Comparison of ENCODE assay signal across 13 cellular contexts in genomic region chr12:120692524-120693033, GRCh38. TPM values are rescaled to one million over a fixed set of nuclear protein-coding genes. Genes with fewer than 3 reads are reported as not detected.
DNase-seq lines count a peak whose midpoint lies in the region; ATAC-seq, FAIRE-seq and TF ChIP-seq lines count a peak whose summit lies in the region.
"Had no signal": no experiment of that assay in that cellular context is flagged by ENCODE, and none has a peak within 500 bp of the region (broad histone marks: within the 10 kb centered on the region; RNA-seq: fewer than 3 reads in every experiment).

No MANE protein-coding gene starts in this region.

- no peak for TF ChIP-seq POLR2A in testis (IDR thresholded peaks at IDR 0.05)

- H3K36me3 Mint-ChIP-seq in WTC11, result peaks cover 36% of the 10 kb centered on the region

- peak overlapping the region; percentile 95 for H3K27ac Mint-ChIP-seq in WTC11

- no peak for TF ChIP-seq CTCF in heart right ventricle (IDR thresholded peaks at IDR 0.05)
- no peak for TF ChIP-seq CTCF in WTC11 (IDR thresholded peaks at IDR 0.05)
- no peak for TF ChIP-seq CTCF in testis (IDR thresholded peaks at IDR 0.05)

- H3K27me3 ChIP-seq in heart right ventricle (no peaks in the 10 kb centered on the region), subcutaneous abdominal adipose tissue (ENCODE audit: control insufficient read depth in 5 of 5, insufficient read depth in 4 of 5, low read length in 5 of 5) (no peaks in the 10 kb centered on the region), testis (no peaks in the 10 kb centered on the region)

- WGBS in heart right ventricle, 2 donors, result 79 to 83% methylated on average over 11 of the region's 11 CpGs
- 84% methylated on average over 11 of the region's 11 CpGs for WGBS in testis, 2 donors

- CTCF ChIA-PET in WTC11 (lab: Charles Lee), result interaction anchor here (0.7 to 1.3 kb wide), 4 partner anchors 43 to 109 kb away, joined by 3 to 7 read pairs (median 3); no protein-coding TSS in a partner anchor

- H3K27ac ChIP-seq in heart right ventricle (peak overlapping the region in 7 of 10 donors; percentile 3 to 90 (median 35)), subcutaneous abdominal adipose tissue (ENCODE audit: low read depth, low read length) (peak overlapping the region; percentile 14), testis (no peak overlapping the region)

- H3K4me3 ChIP-seq in heart right ventricle (no peak overlapping the region), subcutaneous abdominal adipose tissue (ENCODE audit: low read depth in 1 of 5, low read length in 5 of 5) (no peak overlapping the region), testis (no peak overlapping the region)

- DNase-seq in heart right ventricle (no peak), left ventricle myocardium superior (no peak), WTC11 (ENCODE audit: low spot score) (no peak), testis (no peak), HuH-7.5 (ENCODE audit: low spot score) (no peak)
- DNase-seq: activated CD4-positive, alpha-beta T cell treated with anti-CD3 and anti-CD28 coated beads, Interleukin-2, amount 50 U/mL, for 4 hours; NCI-H1092; NCI-H526 treated with DMSO at 0.1 percent for 48 hours; small intestine had no signal

- POLR2A ChIA-PET in WTC11 (lab: Charles Lee), result no interaction called here

- H3K9me3 ChIP-seq in heart right ventricle (no peaks in the 10 kb centered on the region), subcutaneous abdominal adipose tissue (ENCODE audit: control insufficient read depth in 5 of 5, low read length in 5 of 5) (no peaks in the 10 kb centered on the region), testis (no peaks in the 10 kb centered on the region)

- H3K36me3 ChIP-seq in heart right ventricle (peaks cover 0 to 50% (median 35%) of the 10 kb centered on the region in 9 donors), subcutaneous abdominal adipose tissue (ENCODE audit: control insufficient read depth in 5 of 5, insufficient read depth in 5 of 5, low read length in 5 of 5) (peaks cover 25 to 43% (median 37%) of the 10 kb centered on the region in 5 donors), testis (ENCODE audit: low read depth, missing control alignments) (no peaks in the 10 kb centered on the region)

- no peak overlapping the region for H3K9ac ChIP-seq in subcutaneous abdominal adipose tissue (ENCODE audit: low read length in 5 of 5)

- no peaks in the 10 kb centered on the region for H3K9me3 Mint-ChIP-seq in WTC11

- ATAC-seq in heart right ventricle (no peak), left ventricle myocardium superior (no peak), WTC11 (no peak), GM19452 (IDR thresholded peaks at IDR 0.05; ENCODE audit: unreplicated experiment) (no peak)

- intact Hi-C loops in heart right ventricle (cut with DNase I) (no loop called here), left ventricle myocardium superior (cut with micrococcal nuclease) (no loop called here), testis (cut with DNase I; ENCODE audit: low total_unique reads) (no loop called here)

- peak overlapping the region; percentile 16 for H3K4me3 Mint-ChIP-seq in WTC11

- peak; percentile 41 for FAIRE-seq in islet of Langerhans (lab: Jason Lieb, UNC)
- FAIRE-seq: GM12892, small intestine had no signal

- H3K4me1 ChIP-seq in heart right ventricle, result peaks cover 11 to 96% (median 74%) of the 10 kb centered on the region in 9 donors
- peaks cover 13 to 71% (median 56%) of the 10 kb centered on the region in 5 donors for H3K4me1 ChIP-seq in subcutaneous abdominal adipose tissue (ENCODE audit: control insufficient read depth in 5 of 5, insufficient read depth in 5 of 5, low read length in 5 of 5)
- peaks cover 23% of the 10 kb centered on the region for H3K4me1 ChIP-seq in testis

- no peaks in the 10 kb centered on the region for H3K27me3 Mint-ChIP-seq in WTC11 (ENCODE audit: low read depth)

- H3K4me1 Mint-ChIP-seq in WTC11, result peaks cover 69% of the 10 kb centered on the region

TF ChIP-seq in WTC11, 78 proteins besides CTCF, POLR2A, EP300 and RAD21 (continues in another document):
- TF ChIP-seq ZNF512 (CRISPR knock-in tag; IDR thresholded peaks at IDR 0.05; ENCODE audit: borderline replicate concordance) (no peak), CDX4 (CRISPR knock-in tag; IDR thresholded peaks at IDR 0.05; ENCODE audit: borderline replicate concordance) (no peak), ERG (CRISPR knock-in tag; IDR thresholded peaks at IDR 0.05) (no peak), IRF2 (CRISPR knock-in tag; IDR thresholded peaks at IDR 0.05; ENCODE audit: borderline replicate concordance, low read depth) (no peak), ZNF138 (CRISPR knock-in tag; conservative IDR thresholded peaks at IDR 0.05) (no peak), HMGA2 (CRISPR knock-in tag; IDR thresholded peaks at IDR 0.05) (no peak), MXD4 (CRISPR knock-in tag; IDR thresholded peaks at IDR 0.05; ENCODE audit: borderline replicate concordance) (no peak), GTF2I (CRISPR knock-in tag; conservative IDR thresholded peaks at IDR 0.05) (no peak), NR3C1 (CRISPR knock-in tag; conservative IDR thresholded peaks at IDR 0.05; ENCODE audit: low read depth) (no peak), SMAD3 (CRISPR knock-in tag; IDR thresholded peaks at IDR 0.05; ENCODE audit: borderline replicate concordance) (no peak), JUN (CRISPR knock-in tag; IDR thresholded peaks at IDR 0.05) (no peak), NFATC4 (CRISPR knock-in tag; IDR thresholded peaks at IDR 0.05) (no peak), ATF2 (CRISPR knock-in tag; IDR thresholded peaks at IDR 0.05; ENCODE audit: borderline replicate concordance, low read depth) (no peak), RELA (CRISPR knock-in tag; IDR thresholded peaks at IDR 0.05; ENCODE audit: borderline replicate concordance) (no peak), ZBTB21 (CRISPR knock-in tag; IDR thresholded peaks at IDR 0.05; ENCODE audit: borderline replicate concordance) (no peak)

RNA-seq across cellular contexts. Expression of gene MLEC, which starts 5.6 kb away (rescaled TPM):
- total RNA-seq in heart right ventricle (100 to 1,000 TPM in 8 of 10 donors, 10 to 100 TPM in 2; 95.1 to 179 (median 118) TPM), left ventricle myocardium superior (130 TPM), WTC11 (2021) (221 to 278 TPM (median 253 TPM) in 3 replicates), testis (100 to 1,000 TPM in 1 of 2 donors, 10 to 100 TPM in 1; 93.2 to 104 TPM)
- polyA plus RNA-seq in heart right ventricle (10 to 100 TPM; 35.3 to 59.2 TPM), testis (ENCODE audit: insufficient read depth, low read depth, low replicate concordance) (130 TPM)

RNA-seq across cellular contexts. Expression of gene UNC119B, which starts 17.7 kb away (rescaled TPM):
- 10 to 100 TPM in 5 of 10 donors, 1 to 10 TPM in 5; 5.9 to 15.4 (median 9.6) TPM for total RNA-seq in heart right ventricle
- polyA plus RNA-seq in heart right ventricle, result 1 to 10 TPM; 5.0 to 9.5 TPM
- 13.2 TPM for total RNA-seq in left ventricle myocardium superior
- 49.9 to 53.3 TPM (median 50.3 TPM) in 3 replicates for total RNA-seq in WTC11 (2021)
- 10 to 100 TPM; 43.3 to 45.2 TPM for total RNA-seq in testis
- polyA plus RNA-seq in testis (ENCODE audit: insufficient read depth, low read depth, low replicate concordance), result 42.2 TPM

RNA-seq across cellular contexts. Expression of gene ACADS, which starts 33.0 kb away (rescaled TPM):
- 100 to 1,000 TPM in 1 of 10 donors, 10 to 100 TPM in 9; 67.0 to 119 (median 77.9) TPM for total RNA-seq in heart right ventricle
- 10 to 100 TPM; 64.4 to 69.0 TPM for polyA plus RNA-seq in heart right ventricle
- total RNA-seq in left ventricle myocardium superior, result 108 TPM
- 11.0 to 12.6 TPM (median 11.6 TPM) in 3 replicates for total RNA-seq in WTC11 (2021)
- total RNA-seq in testis, result 10 to 100 TPM; 28.3 to 30.2 TPM
- 43.9 TPM for polyA plus RNA-seq in testis (ENCODE audit: insufficient read depth, low read depth, low replicate concordance)

RNA-seq across cellular contexts. Expression of gene CABP1, which starts 52.2 kb away (rescaled TPM):
- 1 to 10 TPM; 1.3 to 8.7 (median 3.0) TPM for total RNA-seq in heart right ventricle
- 10 to 100 TPM in 1 of 2 donors, 1 to 10 TPM in 1; 3.3 to 12.0 TPM for polyA plus RNA-seq in heart right ventricle
- total RNA-seq in left ventricle myocardium superior, result 8.0 TPM
- total RNA-seq in WTC11 (2021), result 10.1 to 14.1 TPM (median 10.7 TPM) in 3 replicates
- 1 to 10 TPM; 2.4 to 3.9 TPM for total RNA-seq in testis
- polyA plus RNA-seq in testis (ENCODE audit: insufficient read depth, low read depth, low replicate concordance), result 1.8 TPM

Comparison
In these comparisons a context has a peak if more than half of its experiments do, and no peak if none do; other contexts are left out.
1. H3K27ac ChIP-seq: peak in heart right ventricle (7 of 10) and subcutaneous abdominal adipose tissue (single experiment); none in testis (0 of 2).